Comparison of ENCODE assay signal across 35 cellular contexts in the genomic region with DNA sequence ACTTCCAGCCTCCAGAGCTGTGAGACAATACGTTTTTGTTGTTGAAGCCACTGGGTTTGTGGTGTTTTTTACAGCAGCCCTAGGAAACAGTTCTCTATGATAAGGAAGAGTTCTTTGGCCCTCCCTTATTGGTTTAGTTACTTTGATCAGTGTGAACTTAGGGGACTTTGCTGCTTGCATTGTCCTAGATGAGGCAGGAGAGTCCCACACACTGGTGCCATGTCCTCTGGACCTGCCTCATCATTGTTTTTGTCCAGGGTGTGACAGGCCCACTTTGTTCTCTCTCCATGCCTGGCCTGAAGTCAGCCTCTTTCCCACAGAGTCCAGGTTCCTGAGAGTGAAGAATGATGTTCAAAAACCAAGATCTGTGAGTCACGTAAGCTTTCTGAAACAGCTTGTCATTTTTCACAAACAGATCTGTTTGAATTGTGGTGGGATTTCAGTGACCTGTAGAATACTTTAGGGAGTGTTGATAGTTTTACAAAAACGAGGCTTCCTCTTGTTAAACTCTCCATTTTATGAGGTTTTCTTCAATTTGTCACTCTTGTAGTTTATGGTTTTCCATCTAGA.
"Had no signal": no experiment of that assay in that cellular context is flagged by ENCODE, and none has a peak within 500 bp of the region (broad histone marks: within the 10 kb centered on the region; RNA-seq: fewer than 3 reads in every experiment).

No MANE protein-coding gene starts in this region.

- H3K4me1 Mint-ChIP-seq: activated CD4-positive, alpha-beta T cell treated with anti-CD3 and anti-CD28 coated beads for 36 hours; activated CD4-positive, alpha-beta T cell treated with anti-CD3 and anti-CD28 coated beads, Interleukin-2, amount 10 ng/mL, durations not matched to agents 24 days and 14 days; activated naive CD4-positive, alpha-beta T cell treated with anti-CD3 and anti-CD28 coated beads, Interleukin-2, amount 50 U/mL, for 24 hours; activated naive CD8-positive, alpha-beta T cell treated with anti-CD3 and anti-CD28 coated beads for 36 hours; activated naive CD8-positive, alpha-beta T cell treated with anti-CD3 and anti-CD28 coated beads, Interleukin-2, amount 50 U/mL, for 24 hours; endodermal cell; T-helper 17 cell had no signal

- H3K4me1 ChIP-seq: adrenal gland, ascending aorta, body of pancreas, gastroesophageal sphincter, heart right ventricle had no signal

- DNase-seq: activated CD4-positive, alpha-beta memory T cell treated with anti-CD3 and anti-CD28 coated beads for 36 hours; activated CD4-positive, alpha-beta T cell treated with anti-CD3 and anti-CD28 coated beads for 36 hours; activated CD4-positive, alpha-beta T cell treated with anti-CD3 and anti-CD28 coated beads, Interleukin-2, amount 10 ng/mL, durations not matched to agents 24 days and 14 days; activated CD4-positive, CD25-positive, alpha-beta regulatory T cell; activated CD4-positive, CD25-positive, alpha-beta regulatory T cell treated with anti-CD3 and anti-CD28 coated beads, Interleukin-2, amount 50 U/mL, for 72 hours; activated CD8-positive, alpha-beta memory T cell treated with anti-CD3 and anti-CD28 coated beads, Interleukin-2, amount 10 ng/mL, durations not matched to agents 7 days and 5 days; activated CD8-positive, alpha-beta memory T cell treated with anti-CD3 and anti-CD28 coated beads, Interleukin-2, amount 50 U/mL, for 4 hours; activated CD8-positive, alpha-beta T cell treated with anti-CD3 and anti-CD28 coated beads, Interleukin-2, amount 10 ng/mL, durations not matched to agents 7 days and 5 days; activated effector memory CD4-positive, alpha-beta T cell treated with anti-CD3 and anti-CD28 coated beads, Interleukin-2, amount 50 U/mL, for 16 hours; activated naive CD4-positive, alpha-beta T cell treated with anti-CD3 and anti-CD28 coated beads for 36 hours; activated naive CD8-positive, alpha-beta T cell treated with anti-CD3 and anti-CD28 coated beads for 36 hours; activated naive CD8-positive, alpha-beta T cell treated with anti-CD3 and anti-CD28 coated beads, Interleukin-2, amount 50 U/mL, for 24 hours; activated T-cell treated with anti-CD3 and anti-CD28 coated beads, Interleukin-2, amount 50 U/mL, for 1 hour; activated T-cell treated with anti-CD3 and anti-CD28 coated beads, Interleukin-2, amount 50 U/mL, for 48 hours; adrenal gland; body of pancreas; central memory CD4-positive, alpha-beta T cell; cerebellar nuclear complex; dorsolateral prefrontal cortex; effector memory CD4-positive, alpha-beta T cell; endodermal cell; foreskin melanocyte; heart right ventricle; T-helper 1 cell; T-helper 17 cell; T1000 had no signal

- H3K4me3 ChIP-seq: adrenal gland, ascending aorta, body of pancreas, coronary artery, dorsolateral prefrontal cortex, gastroesophageal sphincter, heart right ventricle had no signal

- H3K27me3 ChIP-seq: adrenal gland, ascending aorta, body of pancreas, dorsolateral prefrontal cortex, gastroesophageal sphincter had no signal

- H3K36me3 Mint-ChIP-seq: activated CD8-positive, alpha-beta memory T cell treated with anti-CD3 and anti-CD28 coated beads, Interleukin-2, amount 10 ng/mL, durations not matched to agents 7 days and 5 days had no signal

- H3K27ac ChIP-seq: adrenal gland, ascending aorta, body of pancreas, coronary artery, dorsolateral prefrontal cortex, gastroesophageal sphincter, heart right ventricle had no signal

- H3K27ac Mint-ChIP-seq: activated CD4-positive, alpha-beta memory T cell treated with anti-CD3 and anti-CD28 coated beads for 36 hours; activated CD4-positive, alpha-beta T cell treated with anti-CD3 and anti-CD28 coated beads for 36 hours; activated CD4-positive, alpha-beta T cell treated with anti-CD3 and anti-CD28 coated beads, Interleukin-2, amount 10 ng/mL, durations not matched to agents 24 days and 14 days; activated CD8-positive, alpha-beta memory T cell treated with anti-CD3 and anti-CD28 coated beads, Interleukin-2, amount 10 ng/mL, durations not matched to agents 7 days and 5 days; activated CD8-positive, alpha-beta T cell treated with anti-CD3 and anti-CD28 coated beads, Interleukin-2, amount 10 ng/mL, durations not matched to agents 7 days and 5 days; activated naive CD4-positive, alpha-beta T cell treated with anti-CD3 and anti-CD28 coated beads for 36 hours; activated naive CD4-positive, alpha-beta T cell treated with anti-CD3 and anti-CD28 coated beads, Interleukin-2, amount 50 U/mL, for 24 hours; activated naive CD8-positive, alpha-beta T cell treated with anti-CD3 and anti-CD28 coated beads for 36 hours; activated naive CD8-positive, alpha-beta T cell treated with anti-CD3 and anti-CD28 coated beads, Interleukin-2, amount 50 U/mL, for 24 hours; activated T-helper 1 cell treated with anti-CD3 and anti-CD28 coated beads, Interleukin-12 subunit alpha, Interleukin-12 subunit beta, Interleukin-2, Interleukin-4 antibody, amounts not matched to agents 30 ng/mL and 10 ng/mL and 1 ng/mL, durations not matched to agents 14 hours and 24 hours and 36 hours; activated T-helper 2 cell treated with anti-CD3 and anti-CD28 coated beads, Interferon-gamma antibody, Interleukin-2, Interleukin-4, amounts not matched to agents 10 μg/mL and 5 μg/mL and 100 μg/mL, durations not matched to agents 14 hours and 24 hours and 36 hours; dendritic cell treated with granulocyte-macrophage colony-stimulating factor and Interleukin-4, amounts not matched to agents 40 ng/mL and 50 ng/mL, for 4 days; endodermal cell; T-helper 17 cell; T-helper 2 cell treated with Interferon-gamma antibody and Interleukin-4, amounts not matched to agents 5 μg/mL and 100 μg/mL, for 36 hours had no signal

- H3K9me3 ChIP-seq: adrenal gland, ascending aorta, gastroesophageal sphincter had no signal

- ATAC-seq: activated CD4-positive, alpha-beta T cell treated with anti-CD3 and anti-CD28 coated beads for 36 hours; activated CD8-positive, alpha-beta memory T cell treated with anti-CD3 and anti-CD28 coated beads, Interleukin-2, amount 10 ng/mL, durations not matched to agents 7 days and 5 days; activated CD8-positive, alpha-beta T cell treated with anti-CD3 and anti-CD28 coated beads, Interleukin-2, amount 10 ng/mL, durations not matched to agents 7 days and 5 days; activated naive CD8-positive, alpha-beta T cell treated with anti-CD3 and anti-CD28 coated beads, Interleukin-2, amount 50 U/mL, for 24 hours; body of pancreas; esophagus mucosa; gastroesophageal sphincter; heart right ventricle; T-helper 17 cell had no signal

- H3K4me3 Mint-ChIP-seq: activated CD4-positive, alpha-beta memory T cell treated with anti-CD3 and anti-CD28 coated beads for 36 hours; activated CD4-positive, alpha-beta T cell treated with anti-CD3 and anti-CD28 coated beads for 36 hours; activated CD4-positive, alpha-beta T cell treated with anti-CD3 and anti-CD28 coated beads, Interleukin-2, amount 10 ng/mL, durations not matched to agents 24 days and 14 days; activated CD8-positive, alpha-beta memory T cell treated with anti-CD3 and anti-CD28 coated beads, Interleukin-2, amount 10 ng/mL, durations not matched to agents 7 days and 5 days; activated CD8-positive, alpha-beta T cell treated with anti-CD3 and anti-CD28 coated beads, Interleukin-2, amount 10 ng/mL, durations not matched to agents 7 days and 5 days; activated naive CD4-positive, alpha-beta T cell treated with anti-CD3 and anti-CD28 coated beads for 36 hours; activated naive CD4-positive, alpha-beta T cell treated with anti-CD3 and anti-CD28 coated beads, Interleukin-2, amount 50 U/mL, for 24 hours; activated naive CD8-positive, alpha-beta T cell treated with anti-CD3 and anti-CD28 coated beads for 36 hours; activated naive CD8-positive, alpha-beta T cell treated with anti-CD3 and anti-CD28 coated beads, Interleukin-2, amount 50 U/mL, for 24 hours; activated T-helper 1 cell treated with anti-CD3 and anti-CD28 coated beads, Interleukin-12 subunit alpha, Interleukin-12 subunit beta, Interleukin-2, Interleukin-4 antibody, amounts not matched to agents 30 ng/mL and 10 ng/mL and 1 ng/mL, durations not matched to agents 14 hours and 24 hours and 36 hours; dendritic cell treated with granulocyte-macrophage colony-stimulating factor and Interleukin-4, amounts not matched to agents 40 ng/mL and 50 ng/mL, for 4 days; endodermal cell; T-helper 17 cell; T-helper 2 cell treated with Interferon-gamma antibody and Interleukin-4, amounts not matched to agents 5 μg/mL and 100 μg/mL, for 36 hours had no signal

- H3K36me3 ChIP-seq: adrenal gland, ascending aorta, gastroesophageal sphincter, heart right ventricle had no signal
